22 cellular contexts compared by ENCODE assay signal in genomic region chr13:23161176-23161825, GRCh38. TPM values are rescaled to one million over a fixed set of nuclear protein-coding genes. Genes with fewer than 3 reads are reported as not detected.
DNase-seq lines count a peak whose midpoint lies in the region; ATAC-seq and TF ChIP-seq lines count a peak whose summit lies in the region.
"Had no signal": no experiment of that assay in that cellular context is flagged by ENCODE, and none has a peak within 500 bp of the region (broad histone marks: within the 10 kb centered on the region; RNA-seq: fewer than 3 reads in every experiment).

No MANE protein-coding gene starts in this region.

- TF ChIP-seq EP300 in gastroesophageal sphincter (IDR thresholded peaks at IDR 0.05) = no peak

- H4K20me1 ChIP-seq in osteoblast (ENCODE audit: insufficient read depth, low read length) = no peaks in the 10 kb centered on the region

- H3K79me2 ChIP-seq in osteoblast (ENCODE audit: insufficient read depth, low read length) = no peaks in the 10 kb centered on the region

- H3K9me3 ChIP-seq in HUES48 (ENCODE audit: control insufficient read depth, insufficient read depth, low read length) (no peaks in the 10 kb centered on the region), SK-N-MC (ENCODE audit: low read depth, low read length) (no peaks in the 10 kb centered on the region), gastroesophageal sphincter (no peaks in the 10 kb centered on the region), osteoblast (ENCODE audit: low read depth, low read length) (no peaks in the 10 kb centered on the region), vagina (no peaks in the 10 kb centered on the region)

- H3K4me1 ChIP-seq in HUES48 (ENCODE audit: control insufficient read depth, insufficient read depth, low read length) (no peaks in the 10 kb centered on the region), gastroesophageal sphincter (peaks cover 0 to 18% (median 0%) of the 10 kb centered on the region in 3 donors), osteoblast (ENCODE audit: insufficient read depth, low read length) (no peaks in the 10 kb centered on the region), vagina (peaks cover 8% of the 10 kb centered on the region)

- H3K27ac ChIP-seq in HUES48 (ENCODE audit: low read depth, low read length) (no peak overlapping the region), SK-N-MC (no peak overlapping the region; the same call in 1 of the 2 replicates), gastroesophageal sphincter (no peak overlapping the region), osteoblast (ENCODE audit: low read depth, low read length) (no peak overlapping the region), vagina (no peak overlapping the region)
- H3K27ac ChIP-seq: RWPE1, spleen had no signal

- TF ChIP-seq CTCF in gastroesophageal sphincter (IDR thresholded peaks at IDR 0.05) (no peak), osteoblast (IDR thresholded peaks at IDR 0.05; ENCODE audit: extremely low read depth, low read depth, low read length) (no peak), vagina (IDR thresholded peaks at IDR 0.05) (no peak)

- H3K36me3 ChIP-seq in HUES48 (ENCODE audit: control insufficient read depth, insufficient read depth, low read length) (no peaks in the 10 kb centered on the region), SK-N-MC (ENCODE audit: insufficient read depth, low read length) (no peaks in the 10 kb centered on the region), gastroesophageal sphincter (no peaks in the 10 kb centered on the region), osteoblast (ENCODE audit: insufficient read depth, low read length) (no peaks in the 10 kb centered on the region), vagina (no peaks in the 10 kb centered on the region)
- H3K36me3 ChIP-seq: spleen had no signal

- DNase-seq in SK-N-MC (ENCODE audit: low read depth, low spot score) (no peak), osteoblast (ENCODE audit: insufficient read length, low spot score, missing footprints) (peak; percentile 52), vagina (ENCODE audit: extremely low spot score in 2 of 2) (no peak), NCI-H146 (lab: John Stamatoyannopoulos, UW) (no peak), HCEC 1CT (no peak)
- DNase-seq: activated CD4-positive, CD25-positive, alpha-beta regulatory T cell treated with anti-CD3 and anti-CD28 coated beads, Interleukin-2, amount 50 U/mL, for 72 hours; activated naive CD4-positive, alpha-beta T cell treated with anti-CD3 and anti-CD28 coated beads, Interleukin-2, amount 10 ng/mL, durations not matched to agents 7 days and 5 days; activated T-cell treated with anti-CD3 and anti-CD28 coated beads, Interleukin-2, amount 50 U/mL, for 48 hours; AML-193; anterior cingulate cortex; caudate nucleus; DND-41; MM.1S; NCI-H2029 treated with DMSO at 0.1 percent for 48 hours; NCI-H446; spleen had no signal

- H3K9ac ChIP-seq in HUES48 (ENCODE audit: low read depth, low read length) (no peak overlapping the region), SK-N-MC (ENCODE audit: insufficient read length) (no peak overlapping the region)

- H3K27me3 ChIP-seq in HUES48 (ENCODE audit: control insufficient read depth, insufficient read depth, low read length) (peaks cover 24% of the 10 kb centered on the region), gastroesophageal sphincter (peaks cover 38% of the 10 kb centered on the region), osteoblast (ENCODE audit: insufficient read depth, low read length) (no peaks in the 10 kb centered on the region), vagina (no peaks in the 10 kb centered on the region)

- no peak overlapping the region for H2AFZ ChIP-seq in osteoblast (ENCODE audit: low read length)

- H3K4me2 ChIP-seq in osteoblast (ENCODE audit: insufficient read depth, low read length) = no peak overlapping the region

- intact Hi-C loops in vagina (cut with DNase I) = no loop called here

- H3K4me3 ChIP-seq in HUES48 (ENCODE audit: low read depth, low read length) (peak overlapping the region; percentile 82), SK-N-MC (peak overlapping the region; percentile 66), gastroesophageal sphincter (peak overlapping the region in 1 of 2 donors; percentile 52), osteoblast (ENCODE audit: insufficient read depth, low read length) (no peak overlapping the region), vagina (no peak overlapping the region)

- 54 to 71% methylated on average over 9 of the region's 9 CpGs for WGBS in gastroesophageal sphincter (ENCODE audit: low coverage in 1 of 2), 2 donors

- TF ChIP-seq POLR2A in gastroesophageal sphincter (IDR thresholded peaks at IDR 0.05) (no peak), vagina (IDR thresholded peaks at IDR 0.05) (no peak)

- ATAC-seq in gastroesophageal sphincter (peak; percentile 15), GM19328 (IDR thresholded peaks at IDR 0.05; ENCODE audit: unreplicated experiment) (no peak)
- ATAC-seq: left lobe of liver had no signal

RNA-seq across cellular contexts. Expression of gene SGCG, which starts 19.5 kb away (rescaled TPM):
- total RNA-seq in gastroesophageal sphincter = 1 to 10 TPM in 3 of 4 donors, not detected in 1; 1.3 to 1.6 (median 1.4) TPM
- 1.4 TPM in 1 of 2 replicates, not detected in the other for total RNA-seq in osteoblast
- total RNA-seq in vagina = not detected
- total RNA-seq: left lobe of liver, mononuclear cell, spleen had no signal

Comparison
In these comparisons a context has a peak if more than half of its experiments do, and no peak if none do; other contexts are left out.
1. H3K4me3 ChIP-seq: peak in HUES48 (single experiment) and SK-N-MC (single experiment); none in osteoblast (single experiment) and vagina (0 of 2).